11 cellular contexts compared by ENCODE assay signal in the genomic region with DNA sequence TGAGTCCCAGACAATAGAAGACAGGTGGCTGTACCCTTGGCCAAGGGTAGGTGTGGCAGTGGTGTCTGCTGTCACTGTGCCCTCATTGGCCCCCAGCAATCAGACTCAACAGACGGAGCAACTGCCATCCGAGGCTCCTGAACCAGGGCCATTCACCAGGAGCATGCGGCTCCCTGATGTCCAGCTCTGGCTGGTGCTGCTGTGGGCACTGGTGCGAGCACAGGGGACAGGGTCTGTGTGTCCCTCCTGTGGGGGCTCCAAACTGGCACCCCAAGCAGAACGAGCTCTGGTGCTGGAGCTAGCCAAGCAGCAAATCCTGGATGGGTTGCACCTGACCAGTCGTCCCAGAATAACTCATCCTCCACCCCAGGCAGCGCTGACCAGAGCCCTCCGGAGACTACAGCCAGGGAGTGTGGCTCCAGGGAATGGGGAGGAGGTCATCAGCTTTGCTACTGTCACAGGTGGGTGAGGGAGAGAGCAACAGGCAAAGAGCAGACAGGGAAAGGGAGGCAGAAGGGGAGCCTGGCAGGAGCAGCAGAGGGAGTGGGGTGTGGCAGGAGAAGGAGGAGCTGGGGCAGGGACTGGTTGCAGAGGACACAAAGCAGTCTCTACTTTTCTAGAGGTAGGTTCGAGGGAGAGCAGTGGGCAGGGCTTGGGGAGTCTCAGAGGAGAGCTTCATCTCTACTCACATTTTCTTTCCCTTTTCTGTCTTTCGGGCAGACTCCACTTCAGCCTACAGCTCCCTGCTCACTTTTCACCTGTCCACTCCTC. TPM values are rescaled to one million over a fixed set of nuclear protein-coding genes. Genes with fewer than 3 reads are reported as not detected.
DNase-seq lines count a peak whose midpoint lies in the region; ATAC-seq and TF ChIP-seq lines count a peak whose summit lies in the region.
"Had no signal": no experiment of that assay in that cellular context is flagged by ENCODE, and none has a peak within 500 bp of the region (broad histone marks: within the 10 kb centered on the region; RNA-seq: fewer than 3 reads in every experiment).

No MANE protein-coding gene starts in this region.

- no peak for DNase-seq in activated T-cell treated with anti-CD3 and anti-CD28 coated beads, Interleukin-2, amount 50 U/mL, for 72 hours
- DNase-seq in activated T-cell treated with anti-CD3 and anti-CD28 coated beads for 4 hours (no peak), OCI-M1 (lab: John Stamatoyannopoulos, UW) (peak; percentile 71), fibroblast of the aortic adventitia (ENCODE audit: low read depth) (no peak), glomerular visceral epithelial cell (ENCODE audit: extremely low spot score) (no peak), SHP77 (lab: John Stamatoyannopoulos, UW) (no peak)
- DNase-seq: stomach had no signal

- no peaks in the 10 kb centered on the region for H3K9me3 Mint-ChIP-seq in activated T-cell treated with anti-CD3 and anti-CD28 coated beads, Interleukin-2, amount 50 U/mL, for 72 hours
- H3K9me3 Mint-ChIP-seq in stimulated activated memory B cell treated with anti-CD40 and anti-IgM and Interleukin-4, amounts not matched to agents 10 μg/mL and 1 μg/mL and 100 μg/mL, for 72 hours: no peaks in the 10 kb centered on the region

- no peak for TF ChIP-seq CTCF in fibroblast of the aortic adventitia (IDR thresholded peaks at IDR 0.05; ENCODE audit: insufficient read depth, low read length)

- peaks cover 6% of the 10 kb centered on the region for H3K27me3 Mint-ChIP-seq in activated T-cell treated with anti-CD3 and anti-CD28 coated beads, Interleukin-2, amount 50 U/mL, for 72 hours (ENCODE audit: low read depth)
- no peaks in the 10 kb centered on the region for H3K27me3 Mint-ChIP-seq in stimulated activated memory B cell treated with anti-CD40 and anti-IgM and Interleukin-4, amounts not matched to agents 10 μg/mL and 1 μg/mL and 100 μg/mL, for 72 hours

- peak overlapping the region; percentile 35 for H3K4me3 ChIP-seq in fibroblast of the aortic adventitia (ENCODE audit: low read depth, low read length)
- H3K4me3 ChIP-seq: prostate gland, stomach had no signal

- peak overlapping the region; percentile 89 to 91 for H3K4me3 Mint-ChIP-seq in activated T-cell treated with anti-CD3 and anti-CD28 coated beads, Interleukin-2, amount 50 U/mL, for 72 hours
- H3K4me3 Mint-ChIP-seq in stimulated activated memory B cell treated with anti-CD40 and anti-IgM and Interleukin-4, amounts not matched to agents 10 μg/mL and 1 μg/mL and 100 μg/mL, for 72 hours: peak overlapping the region; percentile 86

- peaks cover 80% of the 10 kb centered on the region for H3K4me1 Mint-ChIP-seq in activated T-cell treated with anti-CD3 and anti-CD28 coated beads, Interleukin-2, amount 50 U/mL, for 72 hours (ENCODE audit: low read depth)
- peaks cover 54% of the 10 kb centered on the region for H3K4me1 Mint-ChIP-seq in stimulated activated memory B cell treated with anti-CD40 and anti-IgM and Interleukin-4, amounts not matched to agents 10 μg/mL and 1 μg/mL and 100 μg/mL, for 72 hours

- peak in 1 of 2 donors; percentile 8 for ATAC-seq in activated T-cell treated with anti-CD3 and anti-CD28 coated beads, Interleukin-2, amount 50 U/mL, for 72 hours (replicated peaks in 1 of 2)
- no peak for ATAC-seq in stimulated activated memory B cell treated with anti-CD40 and anti-IgM and Interleukin-4, amounts not matched to agents 10 μg/mL and 1 μg/mL and 100 μg/mL, for 72 hours
- no peak for ATAC-seq in GM18907 (IDR thresholded peaks at IDR 0.05; ENCODE audit: unreplicated experiment)

- no peaks in the 10 kb centered on the region for H3K36me3 Mint-ChIP-seq in activated T-cell treated with anti-CD3 and anti-CD28 coated beads, Interleukin-2, amount 50 U/mL, for 72 hours (ENCODE audit: insufficient read depth in 2 of 2)
- H3K36me3 Mint-ChIP-seq in stimulated activated memory B cell treated with anti-CD40 and anti-IgM and Interleukin-4, amounts not matched to agents 10 μg/mL and 1 μg/mL and 100 μg/mL, for 72 hours: no peaks in the 10 kb centered on the region

- no peak overlapping the region for H3K27ac Mint-ChIP-seq in activated T-cell treated with anti-CD3 and anti-CD28 coated beads, Interleukin-2, amount 50 U/mL, for 72 hours
- peak overlapping the region; percentile 82 for H3K27ac Mint-ChIP-seq in stimulated activated memory B cell treated with anti-CD40 and anti-IgM and Interleukin-4, amounts not matched to agents 10 μg/mL and 1 μg/mL and 100 μg/mL, for 72 hours

RNA-seq across cellular contexts. Expression of gene INHBE, which starts 0.5 kb away (rescaled TPM):
- total RNA-seq in activated T-cell treated with anti-CD3 and anti-CD28 coated beads, Interleukin-2, amount 50 U/mL, for 72 hours: 1 to 10 TPM; 3.8 to 4.8 TPM
- total RNA-seq in fibroblast of the aortic adventitia (ENCODE audit: low replicate concordance): 0.16 and 0.99 TPM in 2 replicates
- total RNA-seq: prostate gland, stomach had no signal

RNA-seq across cellular contexts. Expression of gene GLI1, which starts 4.0 kb away (rescaled TPM):
- 1 to 10 TPM in 1 of 2 donors, under 1 TPM in 1; 0.21 to 1.3 TPM for total RNA-seq in activated T-cell treated with anti-CD3 and anti-CD28 coated beads, Interleukin-2, amount 50 U/mL, for 72 hours
- 1.1 TPM in 1 of 2 replicates, not detected in the other for total RNA-seq in fibroblast of the aortic adventitia (ENCODE audit: low replicate concordance)

RNA-seq across cellular contexts. Expression of gene INHBC, which starts 21.0 kb away (rescaled TPM):
- not detected for total RNA-seq in activated T-cell treated with anti-CD3 and anti-CD28 coated beads, Interleukin-2, amount 50 U/mL, for 72 hours
- total RNA-seq in fibroblast of the aortic adventitia (ENCODE audit: low replicate concordance): not detected in 2 replicates
- total RNA-seq: RPMI7951 had no signal

RNA-seq across cellular contexts. Expression of gene ARHGAP9, which starts 24.1 kb away (rescaled TPM):
- 100 to 1,000 TPM; 119 to 153 TPM for total RNA-seq in activated T-cell treated with anti-CD3 and anti-CD28 coated beads, Interleukin-2, amount 50 U/mL, for 72 hours
- 0.18 TPM in 1 of 2 replicates, not detected in the other for total RNA-seq in fibroblast of the aortic adventitia (ENCODE audit: low replicate concordance)
- total RNA-seq: RPMI7951 had no signal

RNA-seq across cellular contexts. Expression of gene R3HDM2, which starts 24.7 kb away (rescaled TPM):
- total RNA-seq in activated T-cell treated with anti-CD3 and anti-CD28 coated beads, Interleukin-2, amount 50 U/mL, for 72 hours: 10 to 100 TPM; 78.9 to 79.1 TPM
- 16.7 and 22.3 TPM in 2 replicates for total RNA-seq in fibroblast of the aortic adventitia (ENCODE audit: low replicate concordance)
